ENCODE assay signal across 9 cellular contexts in genomic region chr2:160205511-160205910, GRCh38. TPM values are rescaled to one million over a fixed set of nuclear protein-coding genes. Genes with fewer than 3 reads are reported as not detected.
DNase-seq lines count a peak whose midpoint lies in the region; ATAC-seq and TF ChIP-seq lines count a peak whose summit lies in the region.
"Had no signal": no experiment of that assay in that cellular context is flagged by ENCODE, and none has a peak within 500 bp of the region (broad histone marks: within the 10 kb centered on the region; RNA-seq: fewer than 3 reads in every experiment).

No MANE protein-coding gene starts in this region.

- H3K36me3 Mint-ChIP-seq in activated naive CD4-positive, alpha-beta T cell treated with anti-CD3 and anti-CD28 coated beads for 36 hours (ENCODE audit: low read depth): no peaks in the 10 kb centered on the region

- peak overlapping the region in 1 of 2 donors; percentile 22 for H3K27ac ChIP-seq in left lung

- TF ChIP-seq CTCF in astrocyte of the cerebellum (IDR thresholded peaks at IDR 0.05; ENCODE audit: low read depth, low read length, missing control alignments) (no peak), left lung (IDR thresholded peaks at IDR 0.05) (no peak)

- CTCF ChIA-PET in activated naive CD4-positive, alpha-beta T cell treated with anti-CD3 and anti-CD28 coated beads for 36 hours (lab: Charles Lee): interaction anchor here (0.8 to 1.3 kb wide), 2 partner anchors 95 to 96 kb away, joined by 3 to 4 read pairs; no protein-coding TSS in a partner anchor

- peaks cover 11 to 22% of the 10 kb centered on the region in 2 donors for H3K4me1 ChIP-seq in left lung

- H3K4me1 Mint-ChIP-seq in activated naive CD4-positive, alpha-beta T cell treated with anti-CD3 and anti-CD28 coated beads for 36 hours (ENCODE audit: low read depth): peaks cover 23% of the 10 kb centered on the region

- intact Hi-C loops in activated naive CD4-positive, alpha-beta T cell treated with anti-CD3 and anti-CD28 coated beads for 36 hours (cut with micrococcal nuclease): no loop called here
- intact Hi-C loops in left lung (cut with DNase I): no loop called here

- peak; percentile 83 for ATAC-seq in left lung
- no peak for ATAC-seq in HG03520 (IDR thresholded peaks at IDR 0.05; ENCODE audit: unreplicated experiment)
- no peak for ATAC-seq in HG02610 (IDR thresholded peaks at IDR 0.05; ENCODE audit: unreplicated experiment)

- H3K36me3 ChIP-seq in left lung: no peaks in the 10 kb centered on the region

- no peaks in the 10 kb centered on the region for H3K27me3 Mint-ChIP-seq in activated naive CD4-positive, alpha-beta T cell treated with anti-CD3 and anti-CD28 coated beads for 36 hours (ENCODE audit: low read depth)

- H3K27me3 ChIP-seq in left lung: no peaks in the 10 kb centered on the region

- H3K9me3 Mint-ChIP-seq in activated naive CD4-positive, alpha-beta T cell treated with anti-CD3 and anti-CD28 coated beads for 36 hours: no peaks in the 10 kb centered on the region

- DNase-seq in activated naive CD4-positive, alpha-beta T cell treated with anti-CD3 and anti-CD28 coated beads for 36 hours: peak; percentile 29
- no peak for DNase-seq in activated naive CD4-positive, alpha-beta T cell (lab: John Stamatoyannopoulos, UW)
- DNase-seq in astrocyte of the cerebellum (ENCODE audit: low read depth): peak; percentile 86
- peak in 1 of 2 donors; percentile 78 for DNase-seq in left lung
- peak; percentile 84 for DNase-seq in ureter (ENCODE audit: low spot score)
- DNase-seq in SHP77 (lab: John Stamatoyannopoulos, UW): no peak
- DNase-seq: activated CD4-positive, alpha-beta T cell treated with anti-CD3 and anti-CD28 coated beads, Interleukin-2, amount 50 U/mL, for 4 hours had no signal

- no peak overlapping the region for H3K4me3 ChIP-seq in astrocyte of the cerebellum (ENCODE audit: low read depth, low read length)
- no peak overlapping the region for H3K4me3 ChIP-seq in left lung

- no peaks in the 10 kb centered on the region for H3K9me3 ChIP-seq in left lung

- in situ Hi-C loops in astrocyte of the cerebellum (cut with HindIII; ENCODE audit: low sequenced_read_pairs): no loop called here

- H3K27ac Mint-ChIP-seq in activated naive CD4-positive, alpha-beta T cell treated with anti-CD3 and anti-CD28 coated beads for 36 hours: no peak overlapping the region

- no peak overlapping the region for H3K4me3 Mint-ChIP-seq in activated naive CD4-positive, alpha-beta T cell treated with anti-CD3 and anti-CD28 coated beads for 36 hours

RNA-seq across cellular contexts. Expression of gene ITGB6, which starts 5.4 kb away (rescaled TPM):
- total RNA-seq in activated naive CD4-positive, alpha-beta T cell treated with anti-CD3 and anti-CD28 coated beads for 36 hours: not detected
- total RNA-seq in left lung (100 to 1,000 TPM in 1 of 2 donors, 10 to 100 TPM in 1; 58.3 to 227 TPM), ureter (96.3 TPM)

Comparison
In these comparisons a context has a peak if more than half of its experiments do, and no peak if none do; other contexts are left out.
1. DNase-seq: peak in activated naive CD4-positive, alpha-beta T cell treated with anti-CD3 and anti-CD28 coated beads for 36 hours (single experiment), astrocyte of the cerebellum (single experiment) and ureter (single experiment); none in activated naive CD4-positive, alpha-beta T cell (0 of 4) and SHP77 (0 of 2).
2. RNA of gene ITGB6, which starts 5.4 kb away (total RNA-seq): 58.3 to 227 TPM in left lung and 96.3 TPM in ureter (single experiment); not detected in activated naive CD4-positive, alpha-beta T cell treated with anti-CD3 and anti-CD28 coated beads for 36 hours; every median in the first group is over 10 times any median in the second.